ENCODE assay signal across 1 cellular context in the genomic region with DNA sequence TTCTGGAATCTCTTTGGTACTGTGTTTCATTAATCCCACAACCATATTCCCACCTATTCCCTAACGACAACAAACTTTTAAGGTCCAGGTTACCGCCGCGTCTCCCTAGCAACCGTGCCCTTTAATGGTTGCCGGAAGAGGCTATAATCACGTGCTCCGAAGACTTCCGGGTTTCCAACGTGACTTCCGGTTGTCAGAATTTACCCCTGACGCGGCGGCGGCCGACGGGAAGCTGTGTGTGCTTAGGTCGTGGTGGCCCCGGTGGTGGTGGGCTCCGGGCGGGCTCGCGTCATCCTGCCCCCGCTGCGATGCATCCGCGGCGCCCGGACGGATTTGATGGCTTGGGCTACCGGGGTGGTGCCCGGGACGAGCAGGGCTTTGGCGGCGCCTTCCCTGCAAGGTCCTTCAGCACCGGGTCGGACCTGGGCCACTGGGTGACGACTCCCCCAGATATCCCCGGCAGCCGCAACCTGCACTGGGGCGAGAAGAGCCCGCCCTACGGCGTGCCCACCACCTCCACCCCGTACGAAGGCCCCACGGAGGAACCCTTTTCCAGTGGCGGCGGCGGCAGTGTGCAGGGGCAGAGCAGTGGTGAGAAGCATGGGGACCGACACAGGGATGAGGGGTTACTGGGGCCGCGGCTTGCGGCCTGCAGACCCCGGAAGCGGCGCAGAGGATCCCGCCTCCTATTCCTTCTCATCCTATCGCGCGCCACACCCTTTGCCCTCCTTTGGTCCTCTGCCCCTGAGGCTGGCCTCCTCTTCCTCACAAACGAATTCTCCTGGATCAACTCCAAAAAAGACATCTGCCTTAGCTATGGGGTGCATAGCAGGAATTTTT.
A peak's percentile ranks its signal among the peaks of the same experiment; 100 is the strongest.
TF ChIP-seq lines count a peak whose summit lies in the region.

A gene (plus strand): TSS at position 196 of the 840 bp plus-strand sequence. CDS start 113 bp downstream, at position 309.

TF ChIP-seq in K562, 482 proteins besides CTCF, POLR2A, EP300 and RAD21 (continued from another document and continues in another):
- TF ChIP-seq HDAC2 (IDR thresholded peaks at IDR 0.05) (peak; percentile 58; the same call in 1 of the 2 replicates), NBN (IDR thresholded peaks at IDR 0.05; ENCODE audit: low read depth) (0 out of 2 replicates have a peak, but pooled peaks have one; percentile 22), L3MBTL2 (IDR thresholded peaks at IDR 0.05) (peak; percentile 76), POLR2H (tag; IDR thresholded peaks at IDR 0.05; ENCODE audit: low read depth) (peak; percentile 49; the same call in 1 of the 2 replicates), RFX5 (IDR thresholded peaks at IDR 0.05; ENCODE audit: low read depth, low read length) (no peak), ZNF212 (CRISPR knock-in tag; IDR thresholded peaks at IDR 0.05) (no peak), ZNF780A (CRISPR knock-in tag; IDR thresholded peaks at IDR 0.05) (no peak), RAD51 (IDR thresholded peaks at IDR 0.05; ENCODE audit: borderline replicate concordance, low read depth) (peak; percentile 94), HSF4 (CRISPR knock-in tag; IDR thresholded peaks at IDR 0.05; ENCODE audit: borderline replicate concordance) (no peak), MEIS2 (IDR thresholded peaks at IDR 0.05; ENCODE audit: partially characterized antibody) (peak; percentile 50), SUPT5H (IDR thresholded peaks at IDR 0.05) (peak; percentile 87), TEAD1 (CRISPR knock-in tag; IDR thresholded peaks at IDR 0.05) (peak in 1 of 2 experiments; percentile 73; a peak in 1 of 4 replicates), KLF1 (tag; IDR thresholded peaks at IDR 0.05) (no peak), CREB1 (IDR thresholded peaks at IDR 0.05) (peak; percentile 78), CREB1 (CRISPR knock-in tag; IDR thresholded peaks at IDR 0.05) (peak; percentile 53; the same call in 1 of the 2 replicates), MECOM (CRISPR knock-in tag; IDR thresholded peaks at IDR 0.05) (no peak), FOXK2 (conservative IDR thresholded peaks at IDR 0.05 in 1 of 2, IDR thresholded peaks at IDR 0.05 in 1 of 2; ENCODE audit: low read depth in 2 of 2) (peak; percentile 81 to 83), ZNF507 (tag; conservative IDR thresholded peaks at IDR 0.05) (no peak), IFI16 (CRISPR knock-in tag; IDR thresholded peaks at IDR 0.05) (no peak), HMG20B (CRISPR knock-in tag; IDR thresholded peaks at IDR 0.05) (no peak), ZBTB7A (IDR thresholded peaks at IDR 0.05; ENCODE audit: borderline replicate concordance, control insufficient read depth, low read depth, low read length) (peak; percentile 56; the same call in 1 of the 2 replicates), COPS2 (conservative IDR thresholded peaks at IDR 0.05) (no peak)
- TF ChIP-seq, protein P1, sequence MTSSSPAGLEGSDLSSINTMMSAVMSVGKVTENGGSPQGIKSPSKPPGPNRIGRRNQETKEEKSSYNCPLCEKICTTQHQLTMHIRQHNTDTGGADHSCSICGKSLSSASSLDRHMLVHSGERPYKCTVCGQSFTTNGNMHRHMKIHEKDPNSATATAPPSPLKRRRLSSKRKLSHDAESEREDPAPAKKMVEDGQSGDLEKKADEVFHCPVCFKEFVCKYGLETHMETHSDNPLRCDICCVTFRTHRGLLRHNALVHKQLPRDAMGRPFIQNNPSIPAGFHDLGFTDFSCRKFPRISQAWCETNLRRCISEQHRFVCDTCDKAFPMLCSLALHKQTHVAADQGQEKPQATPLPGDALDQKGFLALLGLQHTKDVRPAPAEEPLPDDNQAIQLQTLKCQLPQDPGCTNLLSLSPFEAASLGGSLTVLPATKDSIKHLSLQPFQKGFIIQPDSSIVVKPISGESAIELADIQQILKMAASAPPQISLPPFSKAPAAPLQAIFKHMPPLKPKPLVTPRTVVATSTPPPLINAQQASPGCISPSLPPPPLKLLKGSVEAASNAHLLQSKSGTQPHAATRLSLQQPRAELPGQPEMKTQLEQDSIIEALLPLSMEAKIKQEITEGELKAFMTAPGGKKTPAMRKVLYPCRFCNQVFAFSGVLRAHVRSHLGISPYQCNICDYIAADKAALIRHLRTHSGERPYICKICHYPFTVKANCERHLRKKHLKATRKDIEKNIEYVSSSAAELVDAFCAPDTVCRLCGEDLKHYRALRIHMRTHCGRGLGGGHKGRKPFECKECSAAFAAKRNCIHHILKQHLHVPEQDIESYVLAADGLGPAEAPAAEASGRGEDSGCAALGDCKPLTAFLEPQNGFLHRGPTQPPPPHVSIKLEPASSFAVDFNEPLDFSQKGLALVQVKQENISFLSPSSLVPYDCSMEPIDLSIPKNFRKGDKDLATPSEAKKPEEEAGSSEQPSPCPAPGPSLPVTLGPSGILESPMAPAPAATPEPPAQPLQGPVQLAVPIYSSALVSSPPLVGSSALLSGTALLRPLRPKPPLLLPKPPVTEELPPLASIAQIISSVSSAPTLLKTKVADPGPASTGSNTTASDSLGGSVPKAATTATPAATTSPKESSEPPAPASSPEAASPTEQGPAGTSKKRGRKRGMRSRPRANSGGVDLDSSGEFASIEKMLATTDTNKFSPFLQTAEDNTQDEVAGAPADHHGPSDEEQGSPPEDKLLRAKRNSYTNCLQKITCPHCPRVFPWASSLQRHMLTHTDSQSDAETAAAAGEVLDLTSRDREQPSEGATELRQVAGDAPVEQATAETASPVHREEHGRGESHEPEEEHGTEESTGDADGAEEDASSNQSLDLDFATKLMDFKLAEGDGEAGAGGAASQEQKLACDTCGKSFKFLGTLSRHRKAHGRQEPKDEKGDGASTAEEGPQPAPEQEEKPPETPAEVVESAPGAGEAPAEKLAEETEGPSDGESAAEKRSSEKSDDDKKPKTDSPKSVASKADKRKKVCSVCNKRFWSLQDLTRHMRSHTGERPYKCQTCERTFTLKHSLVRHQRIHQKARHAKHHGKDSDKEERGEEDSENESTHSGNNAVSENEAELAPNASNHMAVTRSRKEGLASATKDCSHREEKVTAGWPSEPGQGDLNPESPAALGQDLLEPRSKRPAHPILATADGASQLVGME (CRISPR knock-in tag; IDR thresholded peaks at IDR 0.05) = peak; percentile 67; the same call in 1 of the 2 replicates
- TF ChIP-seq, protein P2, sequence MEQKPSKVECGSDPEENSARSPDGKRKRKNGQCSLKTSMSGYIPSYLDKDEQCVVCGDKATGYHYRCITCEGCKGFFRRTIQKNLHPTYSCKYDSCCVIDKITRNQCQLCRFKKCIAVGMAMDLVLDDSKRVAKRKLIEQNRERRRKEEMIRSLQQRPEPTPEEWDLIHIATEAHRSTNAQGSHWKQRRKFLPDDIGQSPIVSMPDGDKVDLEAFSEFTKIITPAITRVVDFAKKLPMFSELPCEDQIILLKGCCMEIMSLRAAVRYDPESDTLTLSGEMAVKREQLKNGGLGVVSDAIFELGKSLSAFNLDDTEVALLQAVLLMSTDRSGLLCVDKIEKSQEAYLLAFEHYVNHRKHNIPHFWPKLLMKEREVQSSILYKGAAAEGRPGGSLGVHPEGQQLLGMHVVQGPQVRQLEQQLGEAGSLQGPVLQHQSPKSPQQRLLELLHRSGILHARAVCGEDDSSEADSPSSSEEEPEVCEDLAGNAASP (IDR thresholded peaks at IDR 0.05) = no peak
- TF ChIP-seq, protein P3, sequence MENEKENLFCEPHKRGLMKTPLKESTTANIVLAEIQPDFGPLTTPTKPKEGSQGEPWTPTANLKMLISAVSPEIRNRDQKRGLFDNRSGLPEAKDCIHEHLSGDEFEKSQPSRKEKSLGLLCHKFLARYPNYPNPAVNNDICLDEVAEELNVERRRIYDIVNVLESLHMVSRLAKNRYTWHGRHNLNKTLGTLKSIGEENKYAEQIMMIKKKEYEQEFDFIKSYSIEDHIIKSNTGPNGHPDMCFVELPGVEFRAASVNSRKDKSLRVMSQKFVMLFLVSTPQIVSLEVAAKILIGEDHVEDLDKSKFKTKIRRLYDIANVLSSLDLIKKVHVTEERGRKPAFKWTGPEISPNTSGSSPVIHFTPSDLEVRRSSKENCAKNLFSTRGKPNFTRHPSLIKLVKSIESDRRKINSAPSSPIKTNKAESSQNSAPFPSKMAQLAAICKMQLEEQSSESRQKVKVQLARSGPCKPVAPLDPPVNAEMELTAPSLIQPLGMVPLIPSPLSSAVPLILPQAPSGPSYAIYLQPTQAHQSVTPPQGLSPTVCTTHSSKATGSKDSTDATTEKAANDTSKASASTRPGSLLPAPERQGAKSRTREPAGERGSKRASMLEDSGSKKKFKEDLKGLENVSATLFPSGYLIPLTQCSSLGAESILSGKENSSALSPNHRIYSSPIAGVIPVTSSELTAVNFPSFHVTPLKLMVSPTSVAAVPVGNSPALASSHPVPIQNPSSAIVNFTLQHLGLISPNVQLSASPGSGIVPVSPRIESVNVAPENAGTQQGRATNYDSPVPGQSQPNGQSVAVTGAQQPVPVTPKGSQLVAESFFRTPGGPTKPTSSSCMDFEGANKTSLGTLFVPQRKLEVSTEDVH (IDR thresholded peaks at IDR 0.05; ENCODE audit: low read depth, partially characterized antibody) = peak; percentile 96
- TF ChIP-seq, protein P4, sequence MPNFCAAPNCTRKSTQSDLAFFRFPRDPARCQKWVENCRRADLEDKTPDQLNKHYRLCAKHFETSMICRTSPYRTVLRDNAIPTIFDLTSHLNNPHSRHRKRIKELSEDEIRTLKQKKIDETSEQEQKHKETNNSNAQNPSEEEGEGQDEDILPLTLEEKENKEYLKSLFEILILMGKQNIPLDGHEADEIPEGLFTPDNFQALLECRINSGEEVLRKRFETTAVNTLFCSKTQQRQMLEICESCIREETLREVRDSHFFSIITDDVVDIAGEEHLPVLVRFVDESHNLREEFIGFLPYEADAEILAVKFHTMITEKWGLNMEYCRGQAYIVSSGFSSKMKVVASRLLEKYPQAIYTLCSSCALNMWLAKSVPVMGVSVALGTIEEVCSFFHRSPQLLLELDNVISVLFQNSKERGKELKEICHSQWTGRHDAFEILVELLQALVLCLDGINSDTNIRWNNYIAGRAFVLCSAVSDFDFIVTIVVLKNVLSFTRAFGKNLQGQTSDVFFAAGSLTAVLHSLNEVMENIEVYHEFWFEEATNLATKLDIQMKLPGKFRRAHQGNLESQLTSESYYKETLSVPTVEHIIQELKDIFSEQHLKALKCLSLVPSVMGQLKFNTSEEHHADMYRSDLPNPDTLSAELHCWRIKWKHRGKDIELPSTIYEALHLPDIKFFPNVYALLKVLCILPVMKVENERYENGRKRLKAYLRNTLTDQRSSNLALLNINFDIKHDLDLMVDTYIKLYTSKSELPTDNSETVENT (CRISPR knock-in tag; IDR thresholded peaks at IDR 0.05) = peak; percentile 20; the same call in 1 of the 2 replicates
- TF ChIP-seq, protein P5, sequence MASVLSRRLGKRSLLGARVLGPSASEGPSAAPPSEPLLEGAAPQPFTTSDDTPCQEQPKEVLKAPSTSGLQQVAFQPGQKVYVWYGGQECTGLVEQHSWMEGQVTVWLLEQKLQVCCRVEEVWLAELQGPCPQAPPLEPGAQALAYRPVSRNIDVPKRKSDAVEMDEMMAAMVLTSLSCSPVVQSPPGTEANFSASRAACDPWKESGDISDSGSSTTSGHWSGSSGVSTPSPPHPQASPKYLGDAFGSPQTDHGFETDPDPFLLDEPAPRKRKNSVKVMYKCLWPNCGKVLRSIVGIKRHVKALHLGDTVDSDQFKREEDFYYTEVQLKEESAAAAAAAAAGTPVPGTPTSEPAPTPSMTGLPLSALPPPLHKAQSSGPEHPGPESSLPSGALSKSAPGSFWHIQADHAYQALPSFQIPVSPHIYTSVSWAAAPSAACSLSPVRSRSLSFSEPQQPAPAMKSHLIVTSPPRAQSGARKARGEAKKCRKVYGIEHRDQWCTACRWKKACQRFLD (CRISPR knock-in tag; IDR thresholded peaks at IDR 0.05) = peak; percentile 74; the same call in 1 of the 2 replicates
- TF ChIP-seq, protein P6, sequence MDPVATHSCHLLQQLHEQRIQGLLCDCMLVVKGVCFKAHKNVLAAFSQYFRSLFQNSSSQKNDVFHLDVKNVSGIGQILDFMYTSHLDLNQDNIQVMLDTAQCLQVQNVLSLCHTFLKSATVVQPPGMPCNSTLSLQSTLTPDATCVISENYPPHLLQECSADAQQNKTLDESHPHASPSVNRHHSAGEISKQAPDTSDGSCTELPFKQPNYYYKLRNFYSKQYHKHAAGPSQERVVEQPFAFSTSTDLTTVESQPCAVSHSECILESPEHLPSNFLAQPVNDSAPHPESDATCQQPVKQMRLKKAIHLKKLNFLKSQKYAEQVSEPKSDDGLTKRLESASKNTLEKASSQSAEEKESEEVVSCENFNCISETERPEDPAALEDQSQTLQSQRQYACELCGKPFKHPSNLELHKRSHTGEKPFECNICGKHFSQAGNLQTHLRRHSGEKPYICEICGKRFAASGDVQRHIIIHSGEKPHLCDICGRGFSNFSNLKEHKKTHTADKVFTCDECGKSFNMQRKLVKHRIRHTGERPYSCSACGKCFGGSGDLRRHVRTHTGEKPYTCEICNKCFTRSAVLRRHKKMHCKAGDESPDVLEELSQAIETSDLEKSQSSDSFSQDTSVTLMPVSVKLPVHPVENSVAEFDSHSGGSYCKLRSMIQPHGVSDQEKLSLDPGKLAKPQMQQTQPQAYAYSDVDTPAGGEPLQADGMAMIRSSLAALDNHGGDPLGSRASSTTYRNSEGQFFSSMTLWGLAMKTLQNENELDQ (CRISPR knock-in tag; IDR thresholded peaks at IDR 0.05; ENCODE audit: borderline replicate concordance) = no peak
- TF ChIP-seq, protein P7, sequence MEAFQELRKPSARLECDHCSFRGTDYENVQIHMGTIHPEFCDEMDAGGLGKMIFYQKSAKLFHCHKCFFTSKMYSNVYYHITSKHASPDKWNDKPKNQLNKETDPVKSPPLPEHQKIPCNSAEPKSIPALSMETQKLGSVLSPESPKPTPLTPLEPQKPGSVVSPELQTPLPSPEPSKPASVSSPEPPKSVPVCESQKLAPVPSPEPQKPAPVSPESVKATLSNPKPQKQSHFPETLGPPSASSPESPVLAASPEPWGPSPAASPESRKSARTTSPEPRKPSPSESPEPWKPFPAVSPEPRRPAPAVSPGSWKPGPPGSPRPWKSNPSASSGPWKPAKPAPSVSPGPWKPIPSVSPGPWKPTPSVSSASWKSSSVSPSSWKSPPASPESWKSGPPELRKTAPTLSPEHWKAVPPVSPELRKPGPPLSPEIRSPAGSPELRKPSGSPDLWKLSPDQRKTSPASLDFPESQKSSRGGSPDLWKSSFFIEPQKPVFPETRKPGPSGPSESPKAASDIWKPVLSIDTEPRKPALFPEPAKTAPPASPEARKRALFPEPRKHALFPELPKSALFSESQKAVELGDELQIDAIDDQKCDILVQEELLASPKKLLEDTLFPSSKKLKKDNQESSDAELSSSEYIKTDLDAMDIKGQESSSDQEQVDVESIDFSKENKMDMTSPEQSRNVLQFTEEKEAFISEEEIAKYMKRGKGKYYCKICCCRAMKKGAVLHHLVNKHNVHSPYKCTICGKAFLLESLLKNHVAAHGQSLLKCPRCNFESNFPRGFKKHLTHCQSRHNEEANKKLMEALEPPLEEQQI (IDR thresholded peaks at IDR 0.05) = 0 out of 2 replicates have a peak, but pooled peaks have one; percentile 36
- TF ChIP-seq, protein P8, sequence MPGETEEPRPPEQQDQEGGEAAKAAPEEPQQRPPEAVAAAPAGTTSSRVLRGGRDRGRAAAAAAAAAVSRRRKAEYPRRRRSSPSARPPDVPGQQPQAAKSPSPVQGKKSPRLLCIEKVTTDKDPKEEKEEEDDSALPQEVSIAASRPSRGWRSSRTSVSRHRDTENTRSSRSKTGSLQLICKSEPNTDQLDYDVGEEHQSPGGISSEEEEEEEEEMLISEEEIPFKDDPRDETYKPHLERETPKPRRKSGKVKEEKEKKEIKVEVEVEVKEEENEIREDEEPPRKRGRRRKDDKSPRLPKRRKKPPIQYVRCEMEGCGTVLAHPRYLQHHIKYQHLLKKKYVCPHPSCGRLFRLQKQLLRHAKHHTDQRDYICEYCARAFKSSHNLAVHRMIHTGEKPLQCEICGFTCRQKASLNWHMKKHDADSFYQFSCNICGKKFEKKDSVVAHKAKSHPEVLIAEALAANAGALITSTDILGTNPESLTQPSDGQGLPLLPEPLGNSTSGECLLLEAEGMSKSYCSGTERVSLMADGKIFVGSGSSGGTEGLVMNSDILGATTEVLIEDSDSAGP (CRISPR knock-in tag; IDR thresholded peaks at IDR 0.05) = peak; percentile 64; the same call in 1 of the 2 replicates
